ENCODE assay signal across 16 cellular contexts in the genomic region with DNA sequence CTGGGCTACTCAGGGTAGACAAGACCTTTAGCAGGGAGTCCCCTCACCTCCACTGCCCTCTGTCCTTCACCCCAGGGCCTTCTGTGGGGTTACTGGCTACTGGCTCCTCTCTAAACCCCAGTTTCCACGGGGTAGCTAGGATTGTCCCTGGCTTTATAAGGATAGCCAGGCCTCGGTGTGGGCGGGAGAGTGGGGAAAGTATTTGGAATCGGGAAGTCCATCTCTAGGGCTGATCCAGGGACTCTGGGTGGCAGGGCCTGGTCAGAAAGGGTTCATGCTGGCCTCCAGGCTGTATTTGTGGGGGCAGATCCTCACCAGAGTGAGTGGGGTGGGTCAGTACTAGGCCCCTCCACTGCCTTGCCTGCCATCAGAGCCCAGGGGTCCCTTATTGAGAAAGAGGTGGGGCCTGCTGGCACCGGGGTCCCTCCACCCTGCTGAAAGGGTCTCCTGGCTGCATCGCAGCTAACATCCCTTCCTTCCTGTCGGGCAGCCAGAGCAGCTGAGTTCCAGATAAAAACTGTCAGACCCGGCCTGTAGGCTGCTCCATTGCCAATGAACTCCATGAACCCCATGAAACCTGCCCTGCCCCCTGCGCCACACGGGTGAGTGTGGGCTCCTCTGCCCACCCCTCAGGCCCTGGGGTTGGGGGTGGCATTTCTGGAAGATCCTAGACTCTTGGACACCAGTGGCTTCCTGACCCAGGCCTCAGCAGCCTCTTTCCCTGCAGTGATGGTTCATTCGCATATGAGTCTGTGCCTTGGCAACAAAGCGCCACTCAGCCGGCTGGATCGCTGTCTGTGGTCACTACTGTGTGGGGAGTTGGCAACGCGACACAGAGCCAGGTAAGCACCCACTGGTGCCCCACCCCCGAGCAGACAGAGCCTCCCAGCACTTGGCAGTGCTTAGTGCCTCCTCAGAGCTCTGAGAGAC. TPM values are rescaled to one million over a fixed set of nuclear protein-coding genes. Genes with fewer than 3 reads are reported as not detected.
DNase-seq lines count a peak whose midpoint lies in the region; ATAC-seq, FAIRE-seq and TF ChIP-seq lines count a peak whose summit lies in the region.
"Had no signal": no experiment of that assay in that cellular context is flagged by ENCODE, and none has a peak within 500 bp of the region (broad histone marks: within the 10 kb centered on the region; RNA-seq: fewer than 3 reads in every experiment).

No MANE protein-coding gene starts in this region.

- no peak for ATAC-seq in GM18867 (IDR thresholded peaks at IDR 0.05; ENCODE audit: unreplicated experiment)
- ATAC-seq: foreskin keratinocyte had no signal

- TF ChIP-seq POLR2A in suprapubic skin (IDR thresholded peaks at IDR 0.05) (no peak), H54 (IDR thresholded peaks at IDR 0.05; ENCODE audit: low read depth, low read length) (no peak)

- peaks cover 41% of the 10 kb centered on the region for H3K79me1 ChIP-seq in mesenchymal stem cell (replicated peaks; ENCODE audit: low read length, poor library complexity, severe bottlenecking)

- no peak overlapping the region for H2AFZ ChIP-seq in mesenchymal stem cell (ENCODE audit: low read depth, low read length)

- TF ChIP-seq EP300 in suprapubic skin (IDR thresholded peaks at IDR 0.05): no peak

- H2BK15ac ChIP-seq in mesenchymal stem cell (ENCODE audit: low read depth, poor library complexity, severe bottlenecking): no peak overlapping the region

- no peak overlapping the region for H3K4me2 ChIP-seq in mesenchymal stem cell (ENCODE audit: low read length, poor library complexity, severe bottlenecking)

- H2BK5ac ChIP-seq in mesenchymal stem cell (ENCODE audit: low read depth, low read length, poor library complexity, severe bottlenecking): no peak overlapping the region

- H3K4me1 ChIP-seq in adipocyte (ENCODE audit: control insufficient read depth, insufficient read depth, low read length): peaks cover 14% of the 10 kb centered on the region
- H3K4me1 ChIP-seq in mesenchymal stem cell (ENCODE audit: control insufficient read depth, insufficient read depth, low read depth, low read length): peaks cover 32% of the 10 kb centered on the region
- H3K4me1 ChIP-seq in suprapubic skin: peaks cover 45% of the 10 kb centered on the region
- H3K4me1 ChIP-seq: foreskin keratinocyte had no signal

- H4K8ac ChIP-seq in mesenchymal stem cell (ENCODE audit: low read length): no peak overlapping the region

- H4K91ac ChIP-seq in mesenchymal stem cell (ENCODE audit: low read length): no peak overlapping the region

- H3K27me3 ChIP-seq in adipocyte (replicated peaks; ENCODE audit: control insufficient read depth, insufficient read depth, low read length) (no peaks in the 10 kb centered on the region), mesenchymal stem cell (ENCODE audit: control insufficient read depth in 1 of 2, insufficient read depth in 1 of 2, low read length in 2 of 2) (no peaks in the 10 kb centered on the region), suprapubic skin (no peaks in the 10 kb centered on the region)
- H3K27me3 ChIP-seq: foreskin keratinocyte had no signal

- no peak for FAIRE-seq in H54 (lab: Jason Lieb, UNC)
- FAIRE-seq: TTC549 had no signal

- no peak overlapping the region for H3K14ac ChIP-seq in mesenchymal stem cell (ENCODE audit: low read length in 2 of 2)

- DNase-seq in NCI-H2196 (lab: John Stamatoyannopoulos, UW; ENCODE audit: unreplicated experiment) (peak; percentile 21), NCI-H2196 treated with DMSO at 0.1 percent for 48 hours (lab: John Stamatoyannopoulos, UW; ENCODE audit: unreplicated experiment) (no peak), adipocyte (ENCODE audit: low read depth) (no peak), mesenchymal stem cell (no peak), suprapubic skin (ENCODE audit: low spot score in 2 of 2) (no peak), H54 (ENCODE audit: insufficient read length, low spot score) (no peak), T-helper 2 cell (no peak)
- DNase-seq: activated naive CD8-positive, alpha-beta T cell treated with anti-CD3 and anti-CD28 coated beads for 36 hours; foreskin keratinocyte; NCI-H1105; NCI-H774; SHP77 treated with DMSO at 0.1 percent for 48 hours; stimulated activated CD4-positive, alpha-beta T cell treated with anti-CD3 and anti-CD28 coated beads, Interleukin-4, amount 100 ng/mL, for 4 hours had no signal

- H3K18ac ChIP-seq in mesenchymal stem cell (ENCODE audit: low read depth in 1 of 2, low read length in 2 of 2): no peak overlapping the region

- H3K36me3 ChIP-seq in adipocyte (ENCODE audit: control insufficient read depth, insufficient read depth, low read length, severe bottlenecking): peaks cover 13% of the 10 kb centered on the region
- peaks cover 38 to 57% of the 10 kb centered on the region in 2 experiments for H3K36me3 ChIP-seq in mesenchymal stem cell (ENCODE audit: control insufficient read depth in 1 of 2, insufficient read depth in 2 of 2, low read depth in 1 of 2, low read length in 2 of 2)
- H3K36me3 ChIP-seq in suprapubic skin: peaks cover 34% of the 10 kb centered on the region

- WGBS in mesenchymal stem cell: 93% methylated on average over 17 of the region's 17 CpGs
- 48% methylated on average over 17 of the region's 17 CpGs for WGBS in suprapubic skin

- H3K27ac ChIP-seq in mesenchymal stem cell (ENCODE audit: low read length, poor library complexity, severe bottlenecking): no peak overlapping the region
- H3K27ac ChIP-seq in suprapubic skin: peak overlapping the region; percentile 16
- H3K27ac ChIP-seq: 22Rv1, foreskin keratinocyte had no signal

- H3K23ac ChIP-seq in mesenchymal stem cell (ENCODE audit: low read length in 2 of 2): no peak overlapping the region

- H3K9me3 ChIP-seq in adipocyte (ENCODE audit: control insufficient read depth, low read length): no peaks in the 10 kb centered on the region
- H3K9me3 ChIP-seq in mesenchymal stem cell (ENCODE audit: control insufficient read depth, low read length): no peaks in the 10 kb centered on the region
- no peaks in the 10 kb centered on the region for H3K9me3 ChIP-seq in suprapubic skin

- no peak overlapping the region for H3K4ac ChIP-seq in mesenchymal stem cell (ENCODE audit: low read depth in 1 of 2, low read length in 2 of 2)

- no peak overlapping the region for H2BK120ac ChIP-seq in mesenchymal stem cell (ENCODE audit: low read depth, low read length)

- H3K9ac ChIP-seq in adipocyte (ENCODE audit: low read length) (peak overlapping the region; percentile 26), mesenchymal stem cell (ENCODE audit: low read length) (peak overlapping the region; percentile 58)

- H2AK5ac ChIP-seq in mesenchymal stem cell (ENCODE audit: low read length, severe bottlenecking): no peak overlapping the region

- no peak for TF ChIP-seq CTCF in suprapubic skin (IDR thresholded peaks at IDR 0.05)

- H2BK12ac ChIP-seq in mesenchymal stem cell (ENCODE audit: low read length in 2 of 2): no peak overlapping the region

- no peak overlapping the region for H3K4me3 ChIP-seq in adipocyte (ENCODE audit: low read length)
- no peak overlapping the region for H3K4me3 ChIP-seq in mesenchymal stem cell (ENCODE audit: insufficient read depth in 1 of 2, low read depth in 1 of 2, low read length in 2 of 2)
- no peak overlapping the region for H3K4me3 ChIP-seq in suprapubic skin

RNA-seq across cellular contexts. Expression of a gene that starts 7.3 kb away (rescaled TPM):
- 38.9 TPM for polyA plus RNA-seq in mesenchymal stem cell (2013, experiment 1 of 2)
- 36.0 TPM for polyA plus RNA-seq in mesenchymal stem cell (2013, experiment 2 of 2)
- total RNA-seq in suprapubic skin: 10 to 100 TPM; 26.4 to 97.8 (median 38.4) TPM

RNA-seq across cellular contexts. Expression of a gene that starts 40.5 kb away (rescaled TPM):
- polyA plus RNA-seq in mesenchymal stem cell (2013, experiment 1 of 2): 2,030 TPM
- 2,181 TPM for polyA plus RNA-seq in mesenchymal stem cell (2013, experiment 2 of 2)
- 1,000 to 10,000 TPM; 1,253 to 2,742 (median 2,206) TPM for total RNA-seq in suprapubic skin
